ENCODE assay signal across 26 cellular contexts in genomic region chr10:126481181-126481580, GRCh38.
"Had no signal": no experiment of that assay in that cellular context is flagged by ENCODE, and none has a peak within 500 bp of the region (broad histone marks: within the 10 kb centered on the region; RNA-seq: fewer than 3 reads in every experiment).

No MANE protein-coding gene starts in this region.

- H3K4me3 ChIP-seq: adrenal gland, body of pancreas, coronary artery, dorsolateral prefrontal cortex, heart right ventricle, lower lobe of right lung, mucosa of descending colon, right lobe of liver, testis, transverse colon had no signal

- H3K27ac ChIP-seq: adrenal gland, body of pancreas, coronary artery, heart right ventricle, lower lobe of right lung, right lobe of liver, testis, transverse colon had no signal

- DNase-seq: activated CD4-positive, alpha-beta T cell treated with anti-CD3 and anti-CD28 coated beads for 36 hours; activated CD4-positive, alpha-beta T cell treated with anti-CD3 and anti-CD28 coated beads, Interleukin-2, amount 50 U/mL, for 4 hours; activated CD4-positive, CD25-positive, alpha-beta regulatory T cell; activated naive CD4-positive, alpha-beta T cell treated with Interleukin-2 at 50 U/mL for 16 hours; activated naive CD8-positive, alpha-beta T cell treated with anti-CD3 and anti-CD28 coated beads for 36 hours; activated T-cell treated with anti-CD3 and anti-CD28 coated beads for 4 hours; activated T-cell treated with anti-CD3 and anti-CD28 coated beads, Interleukin-2, amount 50 U/mL, for 72 hours; adrenal gland; aorta; body of pancreas; dorsolateral prefrontal cortex; effector memory CD4-positive, alpha-beta T cell; foreskin melanocyte; heart right ventricle; lower lobe of right lung; mesenchymal stem cell; mucosa of descending colon; right lobe of liver; stimulated activated CD4-positive, alpha-beta T cell treated with anti-CD3 and anti-CD28 coated beads, Interleukin-2, amount 100 ng/mL, for 48 hours; stimulated activated naive CD8-positive, alpha-beta T cell treated with anti-CD3 and anti-CD28 coated beads, Interleukin-15, Interleukin-2, amounts not matched to agents 100 U/mL and 50 U/mL, for 24 hours; T-helper 1 cell; testis; transverse colon had no signal

- H3K36me3 ChIP-seq: adrenal gland, heart right ventricle, lower lobe of right lung, right lobe of liver, transverse colon had no signal

- H3K4me1 ChIP-seq: adrenal gland, body of pancreas, lower lobe of right lung, right lobe of liver, testis, transverse colon had no signal

- ATAC-seq: activated CD4-positive, alpha-beta T cell treated with anti-CD3 and anti-CD28 coated beads for 36 hours; activated T-cell treated with anti-CD3 and anti-CD28 coated beads, Interleukin-2, amount 50 U/mL, for 72 hours; body of pancreas; heart right ventricle; left lobe of liver; lower lobe of right lung; mucosa of descending colon; natural killer cell treated with Interleukin-12 subunit alpha and Interleukin-12 subunit beta and Interleukin-15 and Interleukin-18, amount 100 ng/mL, for 72 hours; right lobe of liver; stimulated activated naive CD8-positive, alpha-beta T cell treated with anti-CD3 and anti-CD28 coated beads, Interleukin-15, Interleukin-2, amounts not matched to agents 100 U/mL and 50 U/mL, for 24 hours had no signal

- H3K9me3 ChIP-seq: adrenal gland, body of pancreas, lower lobe of right lung, mucosa of descending colon, right lobe of liver, testis, transverse colon had no signal

- H3K27me3 ChIP-seq: adrenal gland, body of pancreas, dorsolateral prefrontal cortex, right lobe of liver, testis, transverse colon had no signal
